Comparison of ENCODE assay signal across 8 cellular contexts in the genomic region with DNA sequence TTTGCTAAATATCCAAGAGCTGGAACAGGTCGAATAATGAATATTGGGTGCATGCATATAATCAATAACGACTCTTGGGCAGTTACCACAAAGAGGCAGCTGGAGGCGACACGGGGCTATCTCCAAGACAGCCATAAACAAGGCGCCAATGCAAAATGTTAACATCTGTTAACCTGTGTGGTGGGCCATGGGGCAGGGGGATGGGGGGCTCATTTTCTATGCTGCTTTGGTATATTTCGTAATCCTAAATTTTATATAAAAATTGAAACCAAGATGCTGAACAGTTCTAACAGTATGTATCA. TPM values are rescaled to one million over a fixed set of nuclear protein-coding genes. Genes with fewer than 3 reads are reported as not detected.
DNase-seq lines count a peak whose midpoint lies in the region; TF ChIP-seq lines count a peak whose summit lies in the region.

No MANE protein-coding gene starts in this region.

- peak overlapping the region; percentile 93 for H3K4me3 ChIP-seq in LNCaP clone FGC (ENCODE audit: low read depth, low read length)

- H3K27ac Mint-ChIP-seq in CD14-positive monocyte (peak overlapping the region; percentile 98 to 100 (median 99)), nephron (peak overlapping the region; percentile 96 to 98 (median 98))

- intact Hi-C loops in CD14-positive monocyte (cut with micrococcal nuclease): loop anchor here (5.0 to 10.0 kb wide), 6 partner anchors 34 to 764 kb away; partner anchors contain the start of genes FAF2 (in 2 of the 2), CLTB (in 1 of the 2), HIGD2A (in 1 of the 2) and NOP16 (in 1 of the 2)

- TF ChIP-seq CTCF in CD14-positive monocyte (IDR thresholded peaks at IDR 0.05): no peak
- no peak for TF ChIP-seq CTCF in LNCaP clone FGC (IDR thresholded peaks at IDR 0.05; ENCODE audit: control insufficient read depth, extremely low read depth, insufficient read depth)
- no peak for TF ChIP-seq CTCF in nephron (IDR thresholded peaks at IDR 0.05; ENCODE audit: unreplicated experiment in 3 of 3)

- DNase-seq in CD14-positive monocyte (ENCODE audit: low spot score) (no peak), LNCaP clone FGC (ENCODE audit: low read depth) (no peak), cerebellar cortex (ENCODE audit: low spot score) (peak; percentile 44), NCI-H226 (no peak), anterior cingulate cortex (lab: John Stamatoyannopoulos, UW) (no peak)
- no peak for DNase-seq in activated effector memory CD4-positive, alpha-beta T cell treated with Interleukin-2 at 50 U/mL for 16 hours
- DNase-seq in activated CD4-positive, alpha-beta T cell treated with anti-CD3 and anti-CD28 coated beads for 4 hours: no peak

- H3K36me3 Mint-ChIP-seq in CD14-positive monocyte (peaks cover 2 to 7% of the 10 kb centered on the region in 2 donors), nephron (ENCODE audit: low read depth) (peaks cover 5% of the 10 kb centered on the region)

- H3K27me3 Mint-ChIP-seq in CD14-positive monocyte (ENCODE audit: low read depth in 3 of 3): no peaks in the 10 kb centered on the region
- peaks cover 10% of the 10 kb centered on the region for H3K27me3 Mint-ChIP-seq in nephron (ENCODE audit: low read depth)

- H3K9me3 Mint-ChIP-seq in CD14-positive monocyte (peaks cover 0 to 1% (median 0%) of the 10 kb centered on the region in 7 donors), nephron (no peaks in the 10 kb centered on the region)

- H3K4me3 Mint-ChIP-seq in CD14-positive monocyte (peak overlapping the region in 1 of 2 donors; percentile 95), nephron (peak overlapping the region; percentile 98 to 100 (median 99))

- H3K4me1 Mint-ChIP-seq in CD14-positive monocyte (peaks cover 67% of the 10 kb centered on the region), nephron (peaks cover 68% of the 10 kb centered on the region)

RNA-seq across cellular contexts. Expression of gene RNF44, which starts 1.3 kb away (rescaled TPM):
- polyA plus RNA-seq in CD14-positive monocyte: 1 to 10 TPM; 1.9 to 3.1 TPM

RNA-seq across cellular contexts. Expression of gene CDHR2, which starts 10.7 kb away (rescaled TPM):
- not detected for polyA plus RNA-seq in CD14-positive monocyte
